ENCODE assay signal across 21 cellular contexts in genomic region chr2:22879009-22879863, GRCh38.
"Had no signal": no experiment of that assay in that cellular context is flagged by ENCODE, and none has a peak within 500 bp of the region (broad histone marks: within the 10 kb centered on the region; RNA-seq: fewer than 3 reads in every experiment).

No MANE protein-coding gene starts in this region.

- H3K27me3 ChIP-seq: heart left ventricle, left lung, sigmoid colon, stomach, upper lobe of left lung, uterus had no signal

- H3K27ac ChIP-seq: heart left ventricle, left lung, sigmoid colon, skin epidermis, stomach, upper lobe of left lung, uterus had no signal

- H3K9me3 ChIP-seq: sigmoid colon, upper lobe of left lung had no signal

- DNase-seq: cortex of kidney; effector memory CD4-positive, alpha-beta T cell; heart left ventricle; hypothalamus; kidney glomerular epithelial cell; left lung; mesenchymal stem cell; naive thymus-derived CD4-positive, alpha-beta T cell; nephron progenitor cell; posterior cingulate gyrus; sigmoid colon; stimulated activated CD4-positive, alpha-beta T cell treated with anti-CD3 and anti-CD28 coated beads, Interleukin-2, amount 100 ng/mL, for 24 hours; stimulated activated CD4-positive, alpha-beta T cell treated with anti-CD3 and anti-CD28 coated beads, Interleukin-4, amount 100 ng/mL, for 4 hours; stimulated activated naive CD4-positive, alpha-beta T cell; stomach; substantia nigra; upper lobe of left lung; uterus had no signal

- H3K4me3 ChIP-seq: heart left ventricle, left lung, lung, sigmoid colon, skin epidermis, stomach, upper lobe of left lung, uterus had no signal

- ATAC-seq: esophagus mucosa; left lung; naive thymus-derived CD4-positive, alpha-beta T cell had no signal

- H3K4me1 ChIP-seq: heart left ventricle, left lung, stomach, upper lobe of left lung, uterus had no signal

- H3K36me3 ChIP-seq: heart left ventricle, left lung, sigmoid colon, stomach, upper lobe of left lung, uterus had no signal
